8 cellular contexts compared by ENCODE assay signal in genomic region chr20:53622247-53623114, GRCh38. TPM values are rescaled to one million over a fixed set of nuclear protein-coding genes. Genes with fewer than 3 reads are reported as not detected.
DNase-seq lines count a peak whose midpoint lies in the region; ATAC-seq, FAIRE-seq and TF ChIP-seq lines count a peak whose summit lies in the region.

No MANE protein-coding gene starts in this region.

- POLR2A ChIA-PET in RWPE1 (lab: Yijun Ruan, JAX; ENCODE audit: low non-redundant PET): interaction anchor here (1.0 kb wide), 1 partner anchor 28 kb away, joined by 8 read pairs; no protein-coding TSS in a partner anchor
- POLR2A ChIA-PET in endothelial cell of umbilical vein (lab: Charles Lee): interaction anchor here (0.5 to 3.5 kb wide), 4 partner anchors 20 to 162 kb away, joined by 3 to 27 read pairs (median 4); partner anchors contain the start of gene ZNF217

- no peaks in the 10 kb centered on the region for H3K27me3 Mint-ChIP-seq in osteocyte (ENCODE audit: unreplicated experiment)

- DNase-seq in DMS 273 (lab: John Stamatoyannopoulos, UW; ENCODE audit: unreplicated experiment) (peak; percentile 45), DMS 273 treated with DMSO at 0.1 percent for 48 hours (lab: John Stamatoyannopoulos, UW) (no peak), RWPE1 (ENCODE audit: low spot score) (no peak), endothelial cell of umbilical vein (ENCODE audit: low read depth, low spot score) (no peak), osteocyte (ENCODE audit: extremely low spot score, unreplicated experiment) (no peak)

- no peak for TF ChIP-seq POLR2A in endothelial cell of umbilical vein (IDR thresholded peaks at IDR 0.05; ENCODE audit: low read depth, low read length)

- H3K4me3 Mint-ChIP-seq in osteocyte (ENCODE audit: unreplicated experiment): peak overlapping the region; percentile 70

- peak overlapping the region; percentile 90 for H3K4me2 ChIP-seq in endothelial cell of umbilical vein (ENCODE audit: insufficient read depth, low read length)

- no peaks in the 10 kb centered on the region for H4K20me1 ChIP-seq in endothelial cell of umbilical vein (replicated peaks; ENCODE audit: control insufficient read depth, extremely low read depth, insufficient read depth, low read length)

- FAIRE-seq in endothelial cell of umbilical vein (lab: Jason Lieb, UNC): no peak

- no peaks in the 10 kb centered on the region for H3K79me2 ChIP-seq in endothelial cell of umbilical vein (ENCODE audit: control insufficient read depth, insufficient read depth, low read length)

- H3K9ac ChIP-seq in endothelial cell of umbilical vein (replicated peaks; ENCODE audit: extremely low read depth, insufficient read depth, low read length): peak overlapping the region; percentile 83

- TF ChIP-seq CTCF in RWPE1 (conservative IDR thresholded peaks at IDR 0.05; ENCODE audit: low read depth) (no peak), endothelial cell of umbilical vein (IDR thresholded peaks at IDR 0.05; ENCODE audit: extremely low read depth in 1 of 2, insufficient read depth in 1 of 2, low read depth in 1 of 2, low read length in 2 of 2) (no peak), osteocyte (IDR thresholded peaks at IDR 0.05) (no peak)

- no peaks in the 10 kb centered on the region for H3K9me3 Mint-ChIP-seq in osteocyte (ENCODE audit: unreplicated experiment)

- H3K36me3 ChIP-seq in endothelial cell of umbilical vein (ENCODE audit: control insufficient read depth in 2 of 2, extremely low read depth in 1 of 2, insufficient read depth in 2 of 2, low read length in 2 of 2): no peaks in the 10 kb centered on the region

- no peak overlapping the region for H3K4me3 ChIP-seq in endothelial cell of umbilical vein (replicated peaks in 1 of 3; ENCODE audit: insufficient read depth in 1 of 3, low read depth in 1 of 3, low read length in 3 of 3)

- peak overlapping the region; percentile 95 for H3K27ac ChIP-seq in RWPE1
- peak overlapping the region; percentile 92 for H3K27ac ChIP-seq in endothelial cell of umbilical vein (ENCODE audit: insufficient read depth, low read depth, low read length)

- intact Hi-C loops in endothelial cell of umbilical vein (cut with micrococcal nuclease): loop anchor here (1.0 to 10.0 kb wide), 5 partner anchors 20 to 1128 kb away; no protein-coding TSS in a partner anchor

- H3K4me1 Mint-ChIP-seq in osteocyte (ENCODE audit: unreplicated experiment): peaks cover 35% of the 10 kb centered on the region

- no peak for ATAC-seq in GM21717 (IDR thresholded peaks at IDR 0.05; ENCODE audit: unreplicated experiment)
- ATAC-seq in HG02938 (IDR thresholded peaks at IDR 0.05; ENCODE audit: unreplicated experiment): no peak
- no peak for ATAC-seq in HG02571 (IDR thresholded peaks at IDR 0.05; ENCODE audit: unreplicated experiment)

- CTCF ChIA-PET in RWPE1 (lab: Yijun Ruan, JAX) (interaction anchor here (0.6 to 2.2 kb wide), 8 partner anchors 14 to 317 kb away, joined by 3 to 9 read pairs (median 4); no protein-coding TSS in a partner anchor), endothelial cell of umbilical vein (lab: Charles Lee) (interaction anchor here (0.6 to 3.8 kb wide), 15 partner anchors 8 to 317 kb away, joined by 3 to 28 read pairs (median 4); partner anchors contain the start of gene ZNF217)

- dilution Hi-C loops in endothelial cell of umbilical vein (cut with MboI; ENCODE audit: extremely low pct_ligation_motif_present, low sequenced_read_pairs): no loop called here

- no peaks in the 10 kb centered on the region for H3K9me1 ChIP-seq in endothelial cell of umbilical vein (replicated peaks; ENCODE audit: control insufficient read depth, extremely low read depth, insufficient read depth, low read length)

- peak overlapping the region; percentile 94 for H2AFZ ChIP-seq in endothelial cell of umbilical vein (ENCODE audit: low read depth, low read length)

- peaks cover 26% of the 10 kb centered on the region for H3K4me1 ChIP-seq in endothelial cell of umbilical vein (ENCODE audit: control insufficient read depth, extremely low read depth, insufficient read depth, low read length)

- peak overlapping the region; percentile 98 for H3K27ac Mint-ChIP-seq in osteocyte (ENCODE audit: unreplicated experiment)

- H3K36me3 Mint-ChIP-seq in osteocyte (ENCODE audit: unreplicated experiment): no peaks in the 10 kb centered on the region

- no peaks in the 10 kb centered on the region for H3K27me3 ChIP-seq in endothelial cell of umbilical vein (ENCODE audit: control insufficient read depth in 2 of 2, insufficient read depth in 2 of 2, low read length in 2 of 2)

- no TSS peak for BruUV-seq in endothelial cell of umbilical vein (replicated peaks; lab: Mats Ljungman, UMichigan)

- H3K9me3 ChIP-seq in endothelial cell of umbilical vein (replicated peaks; ENCODE audit: control insufficient read depth, insufficient read depth, low read length): no peaks in the 10 kb centered on the region

TF ChIP-seq in endothelial cell of umbilical vein, 7 proteins besides CTCF, POLR2A, EP300 and RAD21:
- TF ChIP-seq FOS (IDR thresholded peaks at IDR 0.05; ENCODE audit: borderline replicate concordance, insufficient read depth, low read length) (no peak), MYC (IDR thresholded peaks at IDR 0.05; ENCODE audit: low read depth, low read length) (no peak), JUN (IDR thresholded peaks at IDR 0.05; ENCODE audit: borderline replicate concordance, insufficient read depth, insufficient read length, low read depth) (no peak), POLR2AphosphoS5 (IDR thresholded peaks at IDR 0.05; ENCODE audit: insufficient read depth, low read depth, low read length) (no peak), EZH2 (IDR thresholded peaks at IDR 0.05; ENCODE audit: borderline replicate concordance, low read depth, low read length, severe bottlenecking) (no peak), GATA2 (IDR thresholded peaks at IDR 0.05; ENCODE audit: insufficient read depth, insufficient read length, low read depth, low read length) (no peak)
- TF ChIP-seq, protein P1, sequence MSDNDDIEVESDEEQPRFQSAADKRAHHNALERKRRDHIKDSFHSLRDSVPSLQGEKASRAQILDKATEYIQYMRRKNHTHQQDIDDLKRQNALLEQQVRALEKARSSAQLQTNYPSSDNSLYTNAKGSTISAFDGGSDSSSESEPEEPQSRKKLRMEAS (IDR thresholded peaks at IDR 0.05; ENCODE audit: insufficient read depth, insufficient read length): no peak

RNA-seq across cellular contexts. Expression of gene ZNF217, which starts 28.8 kb away (rescaled TPM):
- total RNA-seq in endothelial cell of umbilical vein (31.7 and 32.1 TPM in 2 replicates), osteocyte (44.3 and 47.2 TPM in 2 replicates)
- 3.7 and 5.8 TPM in 2 replicates for polyA plus RNA-seq in endothelial cell of umbilical vein
- polyA plus RNA-seq in endothelial cell of umbilical vein (2011; cell fraction: cytosol; rRNA removed): 5.3 and 5.5 TPM in 2 replicates
- 11.8 and 13.8 TPM in 2 replicates for polyA plus RNA-seq in endothelial cell of umbilical vein (2011; cell fraction: nucleus; rRNA removed)
- 15.4 and 17.4 TPM in 2 replicates for polyA plus RNA-seq in endothelial cell of umbilical vein (2012)
- 24.0 and 24.4 TPM in 2 replicates for polyA minus RNA-seq in endothelial cell of umbilical vein
- 8.3 TPM for polyA minus RNA-seq in endothelial cell of umbilical vein (2011; cell fraction: cytosol; rRNA and poly(A)+ RNA removed)
- 15.6 and 23.5 TPM in 2 replicates for polyA minus RNA-seq in endothelial cell of umbilical vein (2011; cell fraction: nucleus; rRNA and poly(A)+ RNA removed)
